9 cellular contexts compared by ENCODE assay signal in genomic region chr10:131997366-131998049, GRCh38. TPM values are rescaled to one million over a fixed set of nuclear protein-coding genes. Genes with fewer than 3 reads are reported as not detected.
DNase-seq lines count a peak whose midpoint lies in the region; ATAC-seq and TF ChIP-seq lines count a peak whose summit lies in the region.
"Had no signal": no experiment of that assay in that cellular context is flagged by ENCODE, and none has a peak within 500 bp of the region (broad histone marks: within the 10 kb centered on the region; RNA-seq: fewer than 3 reads in every experiment).

No MANE protein-coding gene starts in this region.

- H3K4me3 ChIP-seq in GM23338 = no peak overlapping the region
- H3K4me3 ChIP-seq in right atrium auricular region = no peak overlapping the region
- peak overlapping the region in 2 of 3 donors; percentile 56 to 65 for H3K4me3 ChIP-seq in skeletal muscle tissue (ENCODE audit: low read length in 3 of 3)

- H3K36me3 ChIP-seq in GM23338 (ENCODE audit: insufficient read depth) (no peaks in the 10 kb centered on the region), right atrium auricular region (no peaks in the 10 kb centered on the region), skeletal muscle tissue (ENCODE audit: control insufficient read depth in 3 of 3, insufficient read depth in 3 of 3, low read length in 3 of 3) (no peaks in the 10 kb centered on the region)

- H3K79me2 ChIP-seq in GM23338 (replicated peaks; ENCODE audit: insufficient read depth) = no peaks in the 10 kb centered on the region

- 0 out of 3 replicates have a peak overlapping the region, but pooled peaks have one; percentile 3 for H3K4me3 Mint-ChIP-seq in GM23338
- H3K4me3 Mint-ChIP-seq in stimulated activated memory B cell treated with anti-CD40 and anti-IgM and Interleukin-4, amounts not matched to agents 10 μg/mL and 1 μg/mL and 100 μg/mL, for 72 hours = no peak overlapping the region
- H3K4me3 Mint-ChIP-seq: memory B cell had no signal

- H3K27ac Mint-ChIP-seq in GM23338 = peak overlapping the region; percentile 64
- H3K27ac Mint-ChIP-seq in stimulated activated memory B cell treated with anti-CD40 and anti-IgM and Interleukin-4, amounts not matched to agents 10 μg/mL and 1 μg/mL and 100 μg/mL, for 72 hours = no peak overlapping the region
- H3K27ac Mint-ChIP-seq: memory B cell had no signal

- no peaks in the 10 kb centered on the region for H3K36me3 Mint-ChIP-seq in GM23338 (ENCODE audit: low read depth)
- peaks cover 4% of the 10 kb centered on the region for H3K36me3 Mint-ChIP-seq in stimulated activated memory B cell treated with anti-CD40 and anti-IgM and Interleukin-4, amounts not matched to agents 10 μg/mL and 1 μg/mL and 100 μg/mL, for 72 hours
- H3K36me3 Mint-ChIP-seq: memory B cell had no signal

- TF ChIP-seq CTCF in GM23338 (conservative IDR thresholded peaks at IDR 0.05; ENCODE audit: low read depth in 2 of 2) (no peak), VCaP (conservative IDR thresholded peaks at IDR 0.05) (no peak), right atrium auricular region (IDR thresholded peaks at IDR 0.05) (no peak), GM10266 (IDR thresholded peaks at IDR 0.05; ENCODE audit: control insufficient read depth, insufficient read depth, low read depth, missing control alignments) (no peak)

- peak overlapping the region; percentile 7 to 51 (median 40) for H3K9ac ChIP-seq in skeletal muscle tissue (ENCODE audit: low read depth in 1 of 3, low read length in 3 of 3)

- no peaks in the 10 kb centered on the region for H4K20me1 ChIP-seq in GM23338 (replicated peaks; ENCODE audit: insufficient read depth)

- H3K9me3 ChIP-seq in right atrium auricular region (no peaks in the 10 kb centered on the region), skeletal muscle tissue (ENCODE audit: control insufficient read depth in 3 of 3, low read length in 3 of 3) (no peaks in the 10 kb centered on the region)

- H3K27ac ChIP-seq in GM23338 (ENCODE audit: low read depth) = peak overlapping the region; percentile 30
- H3K27ac ChIP-seq in VCaP = peak overlapping the region; percentile 90
- peak overlapping the region; percentile 51 to 86 for H3K27ac ChIP-seq in right atrium auricular region
- peak overlapping the region; percentile 70 for H3K27ac ChIP-seq in skeletal muscle tissue (ENCODE audit: low read depth, low read length)

- H3K9me2 ChIP-seq in GM23338 (ENCODE audit: insufficient read depth) = no peaks in the 10 kb centered on the region

- H3K9me3 Mint-ChIP-seq in GM23338 = no peaks in the 10 kb centered on the region
- no peaks in the 10 kb centered on the region for H3K9me3 Mint-ChIP-seq in stimulated activated memory B cell treated with anti-CD40 and anti-IgM and Interleukin-4, amounts not matched to agents 10 μg/mL and 1 μg/mL and 100 μg/mL, for 72 hours
- H3K9me3 Mint-ChIP-seq: memory B cell had no signal

- peaks cover 6% of the 10 kb centered on the region for H3K27me3 Mint-ChIP-seq in GM23338 (ENCODE audit: insufficient read depth, low read depth, poor library complexity)
- peaks cover 18% of the 10 kb centered on the region for H3K27me3 Mint-ChIP-seq in stimulated activated memory B cell treated with anti-CD40 and anti-IgM and Interleukin-4, amounts not matched to agents 10 μg/mL and 1 μg/mL and 100 μg/mL, for 72 hours

- no peaks in the 10 kb centered on the region; the same call in 1 of the 2 replicates for H3F3A ChIP-seq in GM23338 (replicated peaks; ENCODE audit: low read depth)

- DNase-seq in GM23338 (ENCODE audit: low spot score) = peak; percentile 68
- peak; percentile 95 for DNase-seq in right atrium auricular region (ENCODE audit: low spot score)
- no peak for DNase-seq in NCI-H187 treated with DMSO at 0.1 percent for 48 hours (lab: John Stamatoyannopoulos, UW)
- DNase-seq in G401 (ENCODE audit: low spot score) = no peak
- no peak for DNase-seq in GM10266 (ENCODE audit: extremely low spot score)

- peak overlapping the region; percentile 72 for H2AFZ ChIP-seq in GM23338

- peak; percentile 17 for ATAC-seq in GM23338
- no peak for ATAC-seq in stimulated activated memory B cell treated with anti-CD40 and anti-IgM and Interleukin-4, amounts not matched to agents 10 μg/mL and 1 μg/mL and 100 μg/mL, for 72 hours

- in situ Hi-C loops in G401 (cut with HindIII; ENCODE audit: low sequenced_read_pairs) = no loop called here

- H3K4me1 ChIP-seq in GM23338 (ENCODE audit: insufficient read depth) = peaks cover 37% of the 10 kb centered on the region
- peaks cover 0 to 32% of the 10 kb centered on the region in 2 donors for H3K4me1 ChIP-seq in right atrium auricular region
- peaks cover 31 to 34% (median 32%) of the 10 kb centered on the region in 3 donors for H3K4me1 ChIP-seq in skeletal muscle tissue (ENCODE audit: control insufficient read depth in 3 of 3, insufficient read depth in 3 of 3, low read length in 3 of 3)

- H3K4me2 ChIP-seq in GM23338 = no peak overlapping the region; the same call in 1 of the 2 replicates

- peaks cover 56% of the 10 kb centered on the region for H3K4me1 Mint-ChIP-seq in GM23338
- peaks cover 6% of the 10 kb centered on the region for H3K4me1 Mint-ChIP-seq in stimulated activated memory B cell treated with anti-CD40 and anti-IgM and Interleukin-4, amounts not matched to agents 10 μg/mL and 1 μg/mL and 100 μg/mL, for 72 hours
- H3K4me1 Mint-ChIP-seq: memory B cell had no signal

- H3K27me3 ChIP-seq in GM23338 (ENCODE audit: insufficient read depth) (no peaks in the 10 kb centered on the region), right atrium auricular region (no peaks in the 10 kb centered on the region), skeletal muscle tissue (ENCODE audit: control insufficient read depth in 3 of 3, insufficient read depth in 3 of 3, low read length in 3 of 3) (no peaks in the 10 kb centered on the region)

TF ChIP-seq in GM23338, 12 proteins besides CTCF, POLR2A, EP300 and RAD21 (continues in another document):
- TF ChIP-seq ETS1 (IDR thresholded peaks at IDR 0.05) = no peak
- no peak for TF ChIP-seq REST (IDR thresholded peaks at IDR 0.05; ENCODE audit: unreplicated experiment)
- TF ChIP-seq ZNF331 (CRISPR knock-in tag; IDR thresholded peaks at IDR 0.05; ENCODE audit: low read depth) = no peak
- no peak for TF ChIP-seq EZH2 (IDR thresholded peaks at IDR 0.05; ENCODE audit: low read depth, unreplicated experiment)
- no peak for TF ChIP-seq POLR2AphosphoS5 (IDR thresholded peaks at IDR 0.05; ENCODE audit: low read depth)

RNA-seq across cellular contexts. Expression of gene BNIP3, which starts 15.8 kb away (rescaled TPM):
- total RNA-seq in GM23338 (2014; rRNA removed; shearing (Covaris generic)) = 48.8 and 75.0 TPM in 2 replicates
- 41.1 and 46.3 TPM in 2 replicates for polyA plus RNA-seq in GM23338 (2016; fragmentation: Nextera tagmentation; extraction: Ambion mirVana)
- 100 to 1,000 TPM; 187 to 189 TPM for total RNA-seq in right atrium auricular region
- total RNA-seq in skeletal muscle tissue = 20.9 TPM
- 81.6 and 96.5 TPM in 2 replicates for total RNA-seq in G401 (2014; rRNA removed; shearing (Covaris generic))

Comparison
In these comparisons a context has a peak if more than half of its experiments do, and no peak if none do; other contexts are left out.
1. DNase-seq: peak in GM23338 (single experiment) and right atrium auricular region (single experiment); none in NCI-H187 treated with DMSO at 0.1 percent for 48 hours (single experiment), G401 (single experiment) and GM10266 (single experiment).
2. H3K27ac ChIP-seq: peak in every context shown above with its lines; median percentile 90 in VCaP; 70 in skeletal muscle tissue; 68 in right atrium auricular region; 30 in GM23338.
3. H3K4me3 ChIP-seq: peak in skeletal muscle tissue (2 of 3); none in GM23338 (single experiment) and right atrium auricular region (0 of 2).